Comparison of ENCODE assay signal across 8 cellular contexts in genomic region chr14:30558362-30558674, GRCh38. TPM values are rescaled to one million over a fixed set of nuclear protein-coding genes. Genes with fewer than 3 reads are reported as not detected.
DNase-seq lines count a peak whose midpoint lies in the region; ATAC-seq, FAIRE-seq and TF ChIP-seq lines count a peak whose summit lies in the region.

No MANE protein-coding gene starts in this region.

- H3K27ac ChIP-seq in kidney (ENCODE audit: low read depth in 2 of 2, low read length in 2 of 2) = peak overlapping the region in 1 of 2 donors; percentile 11
- H3K27ac ChIP-seq in stomach smooth muscle (ENCODE audit: low read length) = peak overlapping the region; percentile 67
- no peak overlapping the region for H3K27ac ChIP-seq in SJCRH30

- intact Hi-C loops in kidney (cut with DNase I) = no loop called here

- DNase-seq in NCI-H2227 (lab: John Stamatoyannopoulos, UW; ENCODE audit: unreplicated experiment) (peak; percentile 31), NCI-H2227 treated with DMSO at 0.1 percent for 48 hours (lab: John Stamatoyannopoulos, UW) (no peak), kidney (no peak), cerebellum (ENCODE audit: low spot score) (no peak), SJCRH30 (no peak)

- no peaks in the 10 kb centered on the region for H3K9me3 ChIP-seq in kidney (ENCODE audit: control insufficient read depth in 1 of 2, low read length in 2 of 2)
- no peaks in the 10 kb centered on the region for H3K9me3 ChIP-seq in stomach smooth muscle (ENCODE audit: control insufficient read depth in 2 of 2, low read length in 2 of 2)
- H3K9me3 ChIP-seq in SJCRH30 (replicated peaks) = no peaks in the 10 kb centered on the region; the same call in 1 of the 2 replicates

- TF ChIP-seq CTCF in kidney (IDR thresholded peaks at IDR 0.05; ENCODE audit: borderline replicate concordance, extremely low read depth, insufficient read depth) = no peak

- H3K4me3 ChIP-seq in kidney (ENCODE audit: low read length in 2 of 2) (peak overlapping the region; percentile 90 to 97), stomach smooth muscle (ENCODE audit: low read length in 2 of 2) (peak overlapping the region; percentile 95 to 97), SJCRH30 (no peak overlapping the region)

- H3K4me3 Mint-ChIP-seq in activated naive CD8-positive, alpha-beta T cell = peak overlapping the region; percentile 100

- no peaks in the 10 kb centered on the region for H3K9me3 Mint-ChIP-seq in activated naive CD8-positive, alpha-beta T cell (ENCODE audit: low read depth)

- H3K27me3 Mint-ChIP-seq in activated naive CD8-positive, alpha-beta T cell = no peaks in the 10 kb centered on the region

- peak overlapping the region; percentile 64 to 93 for H3K9ac ChIP-seq in kidney (ENCODE audit: low read length in 2 of 2)
- peak overlapping the region; percentile 66 to 87 for H3K9ac ChIP-seq in stomach smooth muscle (ENCODE audit: low read length in 2 of 2)

- peaks cover 27% of the 10 kb centered on the region for H3K4me1 Mint-ChIP-seq in activated naive CD8-positive, alpha-beta T cell (ENCODE audit: low read depth)

- no peaks in the 10 kb centered on the region for H3K36me3 Mint-ChIP-seq in activated naive CD8-positive, alpha-beta T cell

- no peaks in the 10 kb centered on the region for H3K36me3 ChIP-seq in kidney (ENCODE audit: control insufficient read depth in 1 of 2, insufficient read depth in 2 of 2, low read length in 2 of 2)
- H3K36me3 ChIP-seq in stomach smooth muscle (ENCODE audit: control insufficient read depth in 2 of 2, insufficient read depth in 2 of 2, low read length in 2 of 2) = no peaks in the 10 kb centered on the region
- H3K36me3 ChIP-seq in SJCRH30 = no peaks in the 10 kb centered on the region

- H3K4me1 ChIP-seq in kidney (ENCODE audit: control insufficient read depth in 1 of 2, insufficient read depth in 1 of 2, low read depth in 1 of 2, low read length in 2 of 2) (no peaks in the 10 kb centered on the region), stomach smooth muscle (ENCODE audit: control insufficient read depth, insufficient read depth, low read length) (peaks cover 6% of the 10 kb centered on the region), SJCRH30 (peaks cover 13% of the 10 kb centered on the region)

- no peaks in the 10 kb centered on the region for H3K27me3 ChIP-seq in stomach smooth muscle (ENCODE audit: control insufficient read depth in 1 of 2, insufficient read depth in 2 of 2, low read length in 2 of 2)
- no peaks in the 10 kb centered on the region for H3K27me3 ChIP-seq in SJCRH30

- H3K27ac Mint-ChIP-seq in activated naive CD8-positive, alpha-beta T cell = peak overlapping the region; percentile 34

- no peak for ATAC-seq in activated CD4-positive, CD25-positive, alpha-beta regulatory T cell treated with anti-CD3 and anti-CD28 coated beads, Interleukin-2, amount 50 U/mL, for 24 hours

- FAIRE-seq in kidney (lab: Jason Lieb, UNC) = no peak

RNA-seq across cellular contexts. Expression of gene G2E3, which starts 0.6 kb away (rescaled TPM):
- total RNA-seq in kidney = 20.5 TPM
- 4.4 TPM for polyA plus RNA-seq in kidney (ENCODE audit: insufficient read depth, low read depth, low replicate concordance)
- total RNA-seq in cerebellum = 47.9 TPM
- 0.02 and 0.38 TPM in 2 replicates for total RNA-seq in SJCRH30 (2014; rRNA removed; shearing (Covaris generic))

Comparison
In these comparisons a context has a peak if more than half of its experiments do, and no peak if none do; other contexts are left out.
1. RNA of gene G2E3, which starts 0.6 kb away (total RNA-seq): 47.9 TPM in cerebellum (single experiment) and 20.5 TPM in kidney (single experiment); 0.02 to 0.38 TPM in SJCRH30; every median in the first group is over 10 times any median in the second.